In genomic region chr14:22231022-22231421, GRCh38 we compare ENCODE assay signal across 11 cellular contexts.
DNase-seq lines count a peak whose midpoint lies in the region; ATAC-seq, FAIRE-seq and TF ChIP-seq lines count a peak whose summit lies in the region.
"Had no signal": no experiment of that assay in that cellular context is flagged by ENCODE, and none has a peak within 500 bp of the region (broad histone marks: within the 10 kb centered on the region; RNA-seq: fewer than 3 reads in every experiment).

No MANE protein-coding gene starts in this region.

- H3K4me1 Mint-ChIP-seq in activated CD8-positive, alpha-beta memory T cell treated with anti-CD3 and anti-CD28 coated beads, Interleukin-2, amount 10 ng/mL, durations not matched to agents 7 days and 5 days = peaks cover 2% of the 10 kb centered on the region
- peaks cover 2% of the 10 kb centered on the region for H3K4me1 Mint-ChIP-seq in T-helper 2 cell treated with Interferon-gamma antibody and Interleukin-4, amounts not matched to agents 5 μg/mL and 100 μg/mL, for 36 hours (ENCODE audit: low read depth)
- peaks cover 3 to 36% (median 13%) of the 10 kb centered on the region in 4 donors for H3K4me1 Mint-ChIP-seq in naive thymus-derived CD8-positive, alpha-beta T cell
- H3K4me1 Mint-ChIP-seq in CD14-positive monocyte = peaks cover 24% of the 10 kb centered on the region

- no peaks in the 10 kb centered on the region for H3K36me3 ChIP-seq in small intestine (ENCODE audit: control insufficient read depth in 2 of 2, insufficient read depth in 2 of 2, low read length in 2 of 2)

- 81 to 88% (median 88%) methylated on average over 1 of the region's 1 CpG for WGBS in small intestine, 3 donors

- TF ChIP-seq CTCF in CD14-positive monocyte (IDR thresholded peaks at IDR 0.05) = no peak

- CTCF ChIA-PET in activated CD8-positive, alpha-beta memory T cell treated with anti-CD3 and anti-CD28 coated beads, Interleukin-2, amount 10 ng/mL, durations not matched to agents 7 days and 5 days (lab: Charles Lee) = no interaction called here

- H3K27ac ChIP-seq in small intestine (ENCODE audit: low read depth in 1 of 2, low read length in 1 of 2) = no peak overlapping the region

- no peak overlapping the region for H3K4me3 Mint-ChIP-seq in activated CD8-positive, alpha-beta memory T cell treated with anti-CD3 and anti-CD28 coated beads, Interleukin-2, amount 10 ng/mL, durations not matched to agents 7 days and 5 days
- peak overlapping the region; percentile 26 for H3K4me3 Mint-ChIP-seq in T-helper 2 cell treated with Interferon-gamma antibody and Interleukin-4, amounts not matched to agents 5 μg/mL and 100 μg/mL, for 36 hours
- H3K4me3 Mint-ChIP-seq in naive thymus-derived CD8-positive, alpha-beta T cell = peak overlapping the region in 5 of 10 donors; percentile 26 to 49 (median 37)
- no peak overlapping the region for H3K4me3 Mint-ChIP-seq in CD14-positive monocyte

- no peaks in the 10 kb centered on the region for H3K9me3 ChIP-seq in small intestine (ENCODE audit: control insufficient read depth, low read depth)

- H3K4me1 ChIP-seq in small intestine (ENCODE audit: control insufficient read depth in 2 of 2, insufficient read depth in 1 of 2, low read depth in 1 of 2, low read length in 1 of 2) = no peaks in the 10 kb centered on the region

- intact Hi-C loops in CD14-positive monocyte (cut with micrococcal nuclease) = no loop called here

- H3K27ac Mint-ChIP-seq in activated CD8-positive, alpha-beta memory T cell treated with anti-CD3 and anti-CD28 coated beads, Interleukin-2, amount 10 ng/mL, durations not matched to agents 7 days and 5 days = no peak overlapping the region
- H3K27ac Mint-ChIP-seq in T-helper 2 cell treated with Interferon-gamma antibody and Interleukin-4, amounts not matched to agents 5 μg/mL and 100 μg/mL, for 36 hours = peak overlapping the region; percentile 67
- peak overlapping the region in 7 of 10 donors; percentile 57 to 92 (median 82) for H3K27ac Mint-ChIP-seq in naive thymus-derived CD8-positive, alpha-beta T cell
- no peak overlapping the region for H3K27ac Mint-ChIP-seq in CD14-positive monocyte

- no peaks in the 10 kb centered on the region for H3K9me3 Mint-ChIP-seq in activated CD8-positive, alpha-beta memory T cell treated with anti-CD3 and anti-CD28 coated beads, Interleukin-2, amount 10 ng/mL, durations not matched to agents 7 days and 5 days (ENCODE audit: low read depth)
- H3K9me3 Mint-ChIP-seq in T-helper 2 cell treated with Interferon-gamma antibody and Interleukin-4, amounts not matched to agents 5 μg/mL and 100 μg/mL, for 36 hours = no peaks in the 10 kb centered on the region
- H3K9me3 Mint-ChIP-seq in naive thymus-derived CD8-positive, alpha-beta T cell = no peaks in the 10 kb centered on the region
- H3K9me3 Mint-ChIP-seq in CD14-positive monocyte = no peaks in the 10 kb centered on the region

- H3K27me3 ChIP-seq in small intestine (ENCODE audit: control insufficient read depth in 2 of 2, insufficient read depth in 2 of 2, low read length in 2 of 2) = peaks cover 0 to 2% of the 10 kb centered on the region in 2 donors

- H3K36me3 Mint-ChIP-seq in activated CD8-positive, alpha-beta memory T cell treated with anti-CD3 and anti-CD28 coated beads, Interleukin-2, amount 10 ng/mL, durations not matched to agents 7 days and 5 days = no peaks in the 10 kb centered on the region
- no peaks in the 10 kb centered on the region for H3K36me3 Mint-ChIP-seq in T-helper 2 cell treated with Interferon-gamma antibody and Interleukin-4, amounts not matched to agents 5 μg/mL and 100 μg/mL, for 36 hours (ENCODE audit: low read depth)
- H3K36me3 Mint-ChIP-seq in naive thymus-derived CD8-positive, alpha-beta T cell = no peaks in the 10 kb centered on the region
- no peaks in the 10 kb centered on the region for H3K36me3 Mint-ChIP-seq in CD14-positive monocyte

- no peak for FAIRE-seq in small intestine (lab: Jason Lieb, UNC)
- FAIRE-seq: endothelial cell of umbilical vein had no signal

- POLR2A ChIA-PET in naive thymus-derived CD8-positive, alpha-beta T cell (lab: Charles Lee) = no interaction called here

- ATAC-seq in activated CD8-positive, alpha-beta memory T cell treated with anti-CD3 and anti-CD28 coated beads, Interleukin-2, amount 10 ng/mL, durations not matched to agents 7 days and 5 days = peak; percentile 70
- peak; percentile 55 for ATAC-seq in HG02884 (IDR thresholded peaks at IDR 0.05; ENCODE audit: unreplicated experiment)
- ATAC-seq in naive thymus-derived CD8-positive, alpha-beta T cell = peak; percentile 76 to 78

- no peak overlapping the region for H3K4me3 ChIP-seq in small intestine (ENCODE audit: low read depth in 1 of 2, low read length in 2 of 2)

- DNase-seq in activated CD8-positive, alpha-beta memory T cell treated with anti-CD3 and anti-CD28 coated beads, Interleukin-2, amount 10 ng/mL, durations not matched to agents 7 days and 5 days = peak; percentile 38
- DNase-seq in activated CD8-positive, alpha-beta memory T cell treated with anti-CD3 and anti-CD28 coated beads, Interleukin-2, amount 50 U/mL, for 48 hours = no peak
- DNase-seq in T-helper 2 cell treated with Interferon-gamma antibody and Interleukin-4, amounts not matched to agents 5 μg/mL and 100 μg/mL, for 36 hours (ENCODE audit: low spot score) = no peak
- DNase-seq in naive thymus-derived CD8-positive, alpha-beta T cell = peak in 5 of 10 donors; percentile 9 to 24 (median 16)
- DNase-seq in small intestine (no peak), CD14-positive monocyte (ENCODE audit: low spot score) (no peak), SK-N-DZ (ENCODE audit: low spot score) (no peak)
- DNase-seq: activated CD4-positive, CD25-positive, alpha-beta regulatory T cell treated with anti-CD3 and anti-CD28 coated beads, Interleukin-2, amount 50 U/mL, for 72 hours; SHP77 had no signal

- H3K27me3 Mint-ChIP-seq in activated CD8-positive, alpha-beta memory T cell treated with anti-CD3 and anti-CD28 coated beads, Interleukin-2, amount 10 ng/mL, durations not matched to agents 7 days and 5 days = no peaks in the 10 kb centered on the region
- no peaks in the 10 kb centered on the region for H3K27me3 Mint-ChIP-seq in T-helper 2 cell treated with Interferon-gamma antibody and Interleukin-4, amounts not matched to agents 5 μg/mL and 100 μg/mL, for 36 hours (ENCODE audit: low read depth)
- no peaks in the 10 kb centered on the region for H3K27me3 Mint-ChIP-seq in naive thymus-derived CD8-positive, alpha-beta T cell
- H3K27me3 Mint-ChIP-seq in CD14-positive monocyte (ENCODE audit: low read depth in 3 of 3) = no peaks in the 10 kb centered on the region

Comparison
In these comparisons a context has a peak if more than half of its experiments do, and no peak if none do; other contexts are left out.
1. H3K27ac Mint-ChIP-seq: peak in T-helper 2 cell treated with Interferon-gamma antibody and Interleukin-4, amounts not matched to agents 5 μg/mL and 100 μg/mL, for 36 hours (single experiment) and naive thymus-derived CD8-positive, alpha-beta T cell (7 of 10); none in activated CD8-positive, alpha-beta memory T cell treated with anti-CD3 and anti-CD28 coated beads, Interleukin-2, amount 10 ng/mL, durations not matched to agents 7 days and 5 days (single experiment) and CD14-positive monocyte (0 of 7).
2. Peak in every context shown above with its lines, with median percentiles within 50 percentile points of each other: ATAC-seq.